ENCODE assay signal across 18 cellular contexts in the genomic region with DNA sequence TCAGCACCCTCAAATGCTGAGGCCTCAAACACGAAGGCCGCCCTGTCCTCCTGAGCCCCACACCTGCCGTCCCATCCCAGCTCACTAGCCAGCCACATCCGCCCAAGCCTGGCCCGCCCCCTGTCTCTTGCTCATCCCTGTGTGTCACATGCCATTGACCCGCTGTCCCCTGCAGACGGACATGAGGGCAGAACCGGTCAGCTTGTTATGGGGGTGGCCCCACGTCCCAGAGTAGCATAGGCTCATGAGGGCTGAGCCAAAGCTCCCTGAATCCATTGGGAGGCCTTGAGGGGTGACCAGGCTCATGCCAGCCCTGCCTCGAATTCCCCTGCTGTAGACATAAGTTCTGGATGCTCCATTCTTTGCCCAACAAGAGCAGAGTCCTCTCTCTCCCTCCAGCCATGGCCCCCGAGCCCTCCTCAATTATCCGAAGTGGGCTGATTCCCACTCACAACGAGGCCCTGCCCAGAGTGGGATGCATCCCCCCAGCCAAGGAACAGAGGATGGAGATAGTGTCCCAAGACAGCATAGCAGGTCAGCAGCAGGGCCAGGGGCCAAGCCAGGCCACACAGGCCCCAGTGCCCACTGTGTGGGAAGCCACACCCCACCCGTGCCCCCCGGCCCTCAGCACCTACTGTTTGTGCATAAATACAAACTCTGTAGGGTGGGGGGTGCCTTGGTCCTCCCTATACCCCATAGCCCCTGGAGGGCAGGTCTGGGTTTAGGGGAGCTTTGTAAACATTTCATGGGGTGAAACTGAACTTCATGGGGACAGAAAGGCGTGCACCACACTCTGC. TPM values are rescaled to one million over a fixed set of nuclear protein-coding genes. Genes with fewer than 3 reads are reported as not detected.
A peak's percentile ranks its signal among the peaks of the same experiment; 100 is the strongest.
DNase-seq lines count a peak whose midpoint lies in the region; ATAC-seq and TF ChIP-seq lines count a peak whose summit lies in the region.
"Had no signal": no experiment of that assay in that cellular context is flagged by ENCODE, and none has a peak within 500 bp of the region (broad histone marks: within the 10 kb centered on the region; RNA-seq: fewer than 3 reads in every experiment).

No MANE protein-coding gene starts in this region.

- H3K18ac ChIP-seq in neuronal stem cell (ENCODE audit: low read length): peak overlapping the region; percentile 82

- no peak for TF ChIP-seq CTCF in heart right ventricle (IDR thresholded peaks at IDR 0.05)
- TF ChIP-seq CTCF in left lung (IDR thresholded peaks at IDR 0.05): no peak
- no peak for TF ChIP-seq CTCF in spleen (IDR thresholded peaks at IDR 0.05 in 8 of 11, conservative IDR thresholded peaks at IDR 0.05 in 3 of 11)

- peak overlapping the region; percentile 51 for H3K23ac ChIP-seq in neuronal stem cell (ENCODE audit: low read depth, low read length, poor library complexity)

- H2BK15ac ChIP-seq in neuronal stem cell (ENCODE audit: low read length): peak overlapping the region; percentile 38

- no peak overlapping the region for H3K4me3 ChIP-seq in heart right ventricle
- H3K4me3 ChIP-seq in left lung: no peak overlapping the region
- H3K4me3 ChIP-seq in neuronal stem cell (ENCODE audit: low read length in 2 of 2): no peak overlapping the region
- H3K4me3 ChIP-seq in spleen: no peak overlapping the region
- H3K4me3 ChIP-seq: A549 had no signal

- H3K9me3 ChIP-seq in heart right ventricle: no peaks in the 10 kb centered on the region
- H3K9me3 ChIP-seq in left lung: no peaks in the 10 kb centered on the region
- H3K9me3 ChIP-seq in neuronal stem cell (replicated peaks in 1 of 2; ENCODE audit: control insufficient read depth in 2 of 2, insufficient read depth in 1 of 2, low read depth in 1 of 2, low read length in 2 of 2): no peaks in the 10 kb centered on the region
- H3K9me3 ChIP-seq in spleen: no peaks in the 10 kb centered on the region
- H3K9me3 ChIP-seq: A549 had no signal

- no peaks in the 10 kb centered on the region for H3K79me1 ChIP-seq in neuronal stem cell (ENCODE audit: low read depth, low read length)

- peak overlapping the region; percentile 56 for H2BK5ac ChIP-seq in neuronal stem cell (ENCODE audit: low read length)

- H3K14ac ChIP-seq in neuronal stem cell (ENCODE audit: low read length): peak overlapping the region; percentile 25

- H3K27me3 ChIP-seq in heart right ventricle: no peaks in the 10 kb centered on the region
- no peaks in the 10 kb centered on the region for H3K27me3 ChIP-seq in left lung
- H3K27me3 ChIP-seq in neuronal stem cell (ENCODE audit: control insufficient read depth in 3 of 3, insufficient read depth in 3 of 3, low read depth in 1 of 3, low read length in 3 of 3): no peaks in the 10 kb centered on the region
- peaks cover 0 to 3% (median 0%) of the 10 kb centered on the region in 7 donors for H3K27me3 ChIP-seq in spleen (replicated peaks in 1 of 7)

- no peak for TF ChIP-seq POLR2A in spleen (IDR thresholded peaks at IDR 0.05)

- DNase-seq in left cardiac atrium (peak; percentile 15), heart right ventricle (no peak), left lung (peak; percentile 11 to 71), neuronal stem cell (ENCODE audit: low spot score) (no peak), spleen (peak; percentile 66)
- no peak for DNase-seq in stimulated activated CD4-positive, alpha-beta T cell treated with anti-CD3 and anti-CD28 coated beads, Interleukin-2, amount 100 ng/mL, for 48 hours
- no peak for DNase-seq in activated naive CD4-positive, alpha-beta T cell (lab: John Stamatoyannopoulos, UW)
- DNase-seq: AML-193; CD4-positive, alpha-beta memory T cell; DMS79 treated with DMSO at 0.1 percent for 48 hours; GF-D8; GOT3; H9 had no signal

- H3K4me2 ChIP-seq in neuronal stem cell (ENCODE audit: insufficient read depth, low read length, poor library complexity, severe bottlenecking): no peak overlapping the region
- H3K4me2 ChIP-seq: A549 had no signal

- H3K36me3 ChIP-seq in heart right ventricle: no peaks in the 10 kb centered on the region
- no peaks in the 10 kb centered on the region for H3K36me3 ChIP-seq in left lung
- H3K36me3 ChIP-seq in neuronal stem cell (replicated peaks in 1 of 2; ENCODE audit: control insufficient read depth in 2 of 2, insufficient read depth in 2 of 2, low read length in 2 of 2): no peaks in the 10 kb centered on the region
- H3K36me3 ChIP-seq in spleen: no peaks in the 10 kb centered on the region

- H3K27ac ChIP-seq in heart right ventricle (no peak overlapping the region), left lung (no peak overlapping the region), neuronal stem cell (replicated peaks; ENCODE audit: low read length) (no peak overlapping the region), spleen (no peak overlapping the region)
- H3K27ac ChIP-seq: 22Rv1, A549, C4-2B, HL-60 had no signal

- H3K4me1 ChIP-seq in heart right ventricle: peaks cover 0 to 46% (median 0%) of the 10 kb centered on the region in 9 donors
- no peaks in the 10 kb centered on the region for H3K4me1 ChIP-seq in left lung
- H3K4me1 ChIP-seq in neuronal stem cell (ENCODE audit: control insufficient read depth in 2 of 2, insufficient read depth in 1 of 2, low read depth in 1 of 2, low read length in 2 of 2): peaks cover 0 to 2% of the 10 kb centered on the region in 2 donors
- no peaks in the 10 kb centered on the region for H3K4me1 ChIP-seq in spleen
- H3K4me1 ChIP-seq: A549 had no signal

- H2BK120ac ChIP-seq in neuronal stem cell (ENCODE audit: low read depth, low read length): no peak overlapping the region

- no peak overlapping the region for H4K8ac ChIP-seq in neuronal stem cell (ENCODE audit: low read depth, low read length)

- peak overlapping the region; percentile 94 for H2AK5ac ChIP-seq in neuronal stem cell (ENCODE audit: low read depth, low read length)

- peak overlapping the region; percentile 89 for H4K91ac ChIP-seq in neuronal stem cell (ENCODE audit: low read depth, low read length, poor library complexity)

- WGBS in heart right ventricle, 2 donors: 86 to 88% methylated on average over 16 of the region's 16 CpGs
- WGBS in neuronal stem cell (ENCODE audit: extremely low coverage in 2 of 2, insufficient read length in 2 of 2, insufficient replicate concordance in 1 of 2), 2 donors: no CpG with 5 or more reads among the region's 16 CpGs
- 84 to 90% (median 87%) methylated on average over 7 to 16 of the region's 16 CpGs for WGBS in spleen, 5 donors

- H2BK12ac ChIP-seq in neuronal stem cell (ENCODE audit: low read length): no peak overlapping the region

- H2AFZ ChIP-seq in neuronal stem cell (ENCODE audit: low read length): no peak overlapping the region

- ATAC-seq in left cardiac atrium (no peak), heart right ventricle (no peak), left lung (no peak)
- ATAC-seq: A549 had no signal

- intact Hi-C loops in left cardiac atrium (cut with DNase I): no loop called here
- intact Hi-C loops in heart right ventricle (cut with DNase I): no loop called here
- intact Hi-C loops in left lung (cut with DNase I): no loop called here
- intact Hi-C loops in spleen (cut with DNase I; ENCODE audit: low total_unique reads): no loop called here

- no peak overlapping the region for H3K4ac ChIP-seq in neuronal stem cell (ENCODE audit: low read length)

- peak overlapping the region; percentile 32 for H3K9ac ChIP-seq in neuronal stem cell (ENCODE audit: low read depth, low read length, poor library complexity)

RNA-seq across cellular contexts. Expression of a gene that starts 42.1 kb away (rescaled TPM):
- total RNA-seq in left cardiac atrium: 10 to 100 TPM in 1 of 2 donors, 1 to 10 TPM in 1; 6.0 to 10.1 TPM
- 10 to 100 TPM in 1 of 10 donors, 1 to 10 TPM in 9; 4.3 to 12.2 (median 5.6) TPM for total RNA-seq in heart right ventricle
- 10 to 100 TPM in 1 of 2 donors, 1 to 10 TPM in 1; 3.9 to 10.7 TPM for polyA plus RNA-seq in heart right ventricle
- under 1 TPM in 1 of 2 donors, not detected in 1; 0.10 TPM for total RNA-seq in left lung
- polyA plus RNA-seq in neuronal stem cell (2013, experiment 1 of 2): 3.3 TPM
- 3.1 TPM for polyA plus RNA-seq in neuronal stem cell (2013, experiment 2 of 2)
- under 1 TPM in 1 of 7 donors, not detected in 6; 0.20 TPM for total RNA-seq in spleen
- polyA plus RNA-seq in spleen: under 1 TPM; 0.02 to 0.19 (median 0.08) TPM
- total RNA-seq: CD4-positive, alpha-beta memory T cell; HT1080 had no signal
- polyA plus RNA-seq: CD4-positive, alpha-beta memory T cell had no signal

Comparison
In these comparisons a context has a peak if more than half of its experiments do, and no peak if none do; other contexts are left out.
1. DNase-seq: peak in left cardiac atrium (single experiment), left lung (2 of 2) and spleen (single experiment); none in heart right ventricle (0 of 2), neuronal stem cell (single experiment), stimulated activated CD4-positive, alpha-beta T cell treated with anti-CD3 and anti-CD28 coated beads, Interleukin-2, amount 100 ng/mL, for 48 hours (0 of 2) and activated naive CD4-positive, alpha-beta T cell (0 of 4).
2. RNA of a gene that starts 42.1 kb away (total RNA-seq): 6.0 to 10.1 TPM in left cardiac atrium and 4.3 to 12.2 TPM in heart right ventricle; 0.10 TPM in left lung and 0.20 TPM in spleen; every median in the first group is over 4 times any median in the second.